ENCODE assay signal across 3 cellular contexts in the genomic region with DNA sequence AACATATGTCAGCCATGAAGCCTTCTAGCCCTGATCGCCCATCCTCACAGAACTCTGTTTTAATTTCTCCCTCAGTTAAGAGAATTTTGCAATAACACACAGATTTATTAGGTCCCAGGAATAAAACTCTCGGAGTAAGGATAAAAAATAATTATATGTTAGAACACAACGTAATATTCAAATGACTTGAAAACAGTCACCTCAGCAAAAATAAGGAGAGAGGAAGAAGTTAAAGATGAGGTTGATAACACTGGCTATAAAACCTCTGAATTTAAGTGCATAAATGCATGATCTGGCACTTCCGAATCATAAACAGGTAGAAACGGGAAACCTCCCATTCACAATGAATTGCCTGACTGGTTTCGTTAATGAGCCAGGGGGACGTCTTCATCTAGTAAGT.
TF ChIP-seq lines count a peak whose summit lies in the region.

No MANE protein-coding gene starts in this region.

TF ChIP-seq in A549, 52 proteins besides CTCF, POLR2A, EP300 and RAD21:
- TF ChIP-seq, protein P1, sequence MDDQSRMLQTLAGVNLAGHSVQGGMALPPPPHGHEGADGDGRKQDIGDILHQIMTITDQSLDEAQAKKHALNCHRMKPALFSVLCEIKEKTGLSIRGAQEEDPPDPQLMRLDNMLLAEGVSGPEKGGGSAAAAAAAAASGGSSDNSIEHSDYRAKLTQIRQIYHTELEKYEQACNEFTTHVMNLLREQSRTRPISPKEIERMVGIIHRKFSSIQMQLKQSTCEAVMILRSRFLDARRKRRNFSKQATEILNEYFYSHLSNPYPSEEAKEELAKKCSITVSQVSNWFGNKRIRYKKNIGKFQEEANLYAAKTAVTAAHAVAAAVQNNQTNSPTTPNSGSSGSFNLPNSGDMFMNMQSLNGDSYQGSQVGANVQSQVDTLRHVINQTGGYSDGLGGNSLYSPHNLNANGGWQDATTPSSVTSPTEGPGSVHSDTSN (IDR thresholded peaks at IDR 0.05): no peak
- peak; percentile 86 for TF ChIP-seq MAFK (IDR thresholded peaks at IDR 0.05; ENCODE audit: partially characterized antibody)

TF ChIP-seq in IMR-90, 13 proteins besides CTCF, POLR2A, EP300 and RAD21:
- TF ChIP-seq CHD1 (IDR thresholded peaks at IDR 0.05; ENCODE audit: low read depth, low read length): no peak
- peak; percentile 86 for TF ChIP-seq MAFK (IDR thresholded peaks at IDR 0.05; ENCODE audit: low read depth, low read length)

TF ChIP-seq in H1, 55 proteins besides CTCF, POLR2A, EP300 and RAD21:
- no peak for TF ChIP-seq RBBP5 (IDR thresholded peaks at IDR 0.05; ENCODE audit: borderline replicate concordance, low read depth, low read length)
- TF ChIP-seq CBX5 (IDR thresholded peaks at IDR 0.05; ENCODE audit: low read depth, low read length): no peak
- no peak for TF ChIP-seq BCL11A (IDR thresholded peaks at IDR 0.05; ENCODE audit: low read depth in 2 of 2, low read length in 2 of 2)
- no peak for TF ChIP-seq E2F6 (IDR thresholded peaks at IDR 0.05)
- no peak for TF ChIP-seq TAF7 (optimal IDR thresholded peaks at IDR 0.05; ENCODE audit: borderline replicate concordance, low read depth, low read length)
- peak; percentile 42; the same call in 1 of the 2 replicates for TF ChIP-seq MAFK (IDR thresholded peaks at IDR 0.05; ENCODE audit: low read depth, low read length)
- no peak for TF ChIP-seq PHF8 (conservative IDR thresholded peaks at IDR 0.05; ENCODE audit: low read depth, low read length)
TF ChIP-seq in H1: peak in this region for 1.
